In genomic region chr20:63472159-63472811, GRCh38 we compare ENCODE assay signal across 2 cellular contexts.
TF ChIP-seq lines count a peak whose summit lies in the region.

KCNQ2 (minus strand) TSS chr20:63472655; CDS start chr20:63472463, 192 bp downstream.

TF ChIP-seq in GM23338, 12 proteins besides CTCF, POLR2A, EP300 and RAD21:
- TF ChIP-seq REST (IDR thresholded peaks at IDR 0.05; ENCODE audit: unreplicated experiment) (no peak), NANOG (IDR thresholded peaks at IDR 0.05; ENCODE audit: borderline replicate concordance) (no peak), ZNF114 (CRISPR knock-in tag; IDR thresholded peaks at IDR 0.05) (no peak), ETS1 (IDR thresholded peaks at IDR 0.05) (no peak), EZH2phosphoT487 (IDR thresholded peaks at IDR 0.05; ENCODE audit: unreplicated experiment) (no peak), STAT1 (IDR thresholded peaks at IDR 0.05; ENCODE audit: unreplicated experiment) (no peak), EZH2 (IDR thresholded peaks at IDR 0.05; ENCODE audit: low read depth, unreplicated experiment) (no peak), ZNF331 (CRISPR knock-in tag; IDR thresholded peaks at IDR 0.05; ENCODE audit: low read depth) (no peak), JUNB (IDR thresholded peaks at IDR 0.05; ENCODE audit: unreplicated experiment) (no peak), POLR2AphosphoS5 (IDR thresholded peaks at IDR 0.05; ENCODE audit: low read depth) (no peak)
- TF ChIP-seq, protein P1, sequence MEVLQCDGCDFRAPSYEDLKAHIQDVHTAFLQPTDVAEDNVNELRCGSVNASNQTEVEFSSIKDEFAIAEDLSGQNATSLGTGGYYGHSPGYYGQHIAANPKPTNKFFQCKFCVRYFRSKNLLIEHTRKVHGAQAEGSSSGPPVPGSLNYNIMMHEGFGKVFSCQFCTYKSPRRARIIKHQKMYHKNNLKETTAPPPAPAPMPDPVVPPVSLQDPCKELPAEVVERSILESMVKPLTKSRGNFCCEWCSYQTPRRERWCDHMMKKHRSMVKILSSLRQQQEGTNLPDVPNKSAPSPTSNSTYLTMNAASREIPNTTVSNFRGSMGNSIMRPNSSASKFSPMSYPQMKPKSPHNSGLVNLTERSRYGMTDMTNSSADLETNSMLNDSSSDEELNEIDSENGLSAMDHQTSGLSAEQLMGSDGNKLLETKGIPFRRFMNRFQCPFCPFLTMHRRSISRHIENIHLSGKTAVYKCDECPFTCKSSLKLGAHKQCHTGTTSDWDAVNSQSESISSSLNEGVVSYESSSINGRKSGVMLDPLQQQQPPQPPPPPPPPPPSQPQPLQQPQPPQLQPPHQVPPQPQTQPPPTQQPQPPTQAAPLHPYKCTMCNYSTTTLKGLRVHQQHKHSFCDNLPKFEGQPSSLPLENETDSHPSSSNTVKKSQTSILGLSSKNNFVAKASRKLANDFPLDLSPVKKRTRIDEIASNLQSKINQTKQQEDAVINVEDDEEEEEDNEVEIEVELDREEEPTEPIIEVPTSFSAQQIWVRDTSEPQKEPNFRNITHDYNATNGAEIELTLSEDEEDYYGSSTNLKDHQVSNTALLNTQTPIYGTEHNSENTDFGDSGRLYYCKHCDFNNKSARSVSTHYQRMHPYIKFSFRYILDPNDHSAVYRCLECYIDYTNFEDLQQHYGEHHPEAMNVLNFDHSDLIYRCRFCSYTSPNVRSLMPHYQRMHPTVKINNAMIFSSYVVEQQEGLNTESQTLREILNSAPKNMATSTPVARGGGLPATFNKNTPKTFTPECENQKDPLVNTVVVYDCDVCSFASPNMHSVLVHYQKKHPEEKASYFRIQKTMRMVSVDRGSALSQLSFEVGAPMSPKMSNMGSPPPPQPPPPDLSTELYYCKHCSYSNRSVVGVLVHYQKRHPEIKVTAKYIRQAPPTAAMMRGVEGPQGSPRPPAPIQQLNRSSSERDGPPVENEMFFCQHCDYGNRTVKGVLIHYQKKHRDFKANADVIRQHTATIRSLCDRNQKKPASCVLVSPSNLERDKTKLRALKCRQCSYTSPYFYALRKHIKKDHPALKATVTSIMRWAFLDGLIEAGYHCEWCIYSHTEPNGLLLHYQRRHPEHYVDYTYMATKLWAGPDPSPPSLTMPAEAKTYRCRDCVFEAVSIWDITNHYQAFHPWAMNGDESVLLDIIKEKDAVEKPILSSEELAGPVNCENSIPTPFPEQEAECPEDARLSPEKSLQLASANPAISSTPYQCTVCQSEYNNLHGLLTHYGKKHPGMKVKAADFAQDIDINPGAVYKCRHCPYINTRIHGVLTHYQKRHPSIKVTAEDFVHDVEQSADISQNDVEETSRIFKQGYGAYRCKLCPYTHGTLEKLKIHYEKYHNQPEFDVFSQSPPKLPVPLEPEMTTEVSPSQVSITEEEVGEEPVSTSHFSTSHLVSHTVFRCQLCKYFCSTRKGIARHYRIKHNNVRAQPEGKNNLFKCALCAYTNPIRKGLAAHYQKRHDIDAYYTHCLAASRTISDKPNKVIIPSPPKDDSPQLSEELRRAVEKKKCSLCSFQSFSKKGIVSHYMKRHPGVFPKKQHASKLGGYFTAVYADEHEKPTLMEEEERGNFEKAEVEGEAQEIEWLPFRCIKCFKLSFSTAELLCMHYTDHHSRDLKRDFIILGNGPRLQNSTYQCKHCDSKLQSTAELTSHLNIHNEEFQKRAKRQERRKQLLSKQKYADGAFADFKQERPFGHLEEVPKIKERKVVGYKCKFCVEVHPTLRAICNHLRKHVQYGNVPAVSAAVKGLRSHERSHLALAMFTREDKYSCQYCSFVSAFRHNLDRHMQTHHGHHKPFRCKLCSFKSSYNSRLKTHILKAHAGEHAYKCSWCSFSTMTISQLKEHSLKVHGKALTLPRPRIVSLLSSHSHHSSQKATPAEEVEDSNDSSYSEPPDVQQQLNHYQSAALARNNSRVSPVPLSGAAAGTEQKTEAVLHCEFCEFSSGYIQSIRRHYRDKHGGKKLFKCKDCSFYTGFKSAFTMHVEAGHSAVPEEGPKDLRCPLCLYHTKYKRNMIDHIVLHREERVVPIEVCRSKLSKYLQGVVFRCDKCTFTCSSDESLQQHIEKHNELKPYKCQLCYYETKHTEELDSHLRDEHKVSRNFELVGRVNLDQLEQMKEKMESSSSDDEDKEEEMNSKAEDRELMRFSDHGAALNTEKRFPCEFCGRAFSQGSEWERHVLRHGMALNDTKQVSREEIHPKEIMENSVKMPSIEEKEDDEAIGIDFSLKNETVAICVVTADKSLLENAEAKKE (CRISPR knock-in tag; IDR thresholded peaks at IDR 0.05), result no peak

TF ChIP-seq in WTC11, 78 proteins besides CTCF, POLR2A, EP300 and RAD21 (continued from another document and continues in another):
- TF ChIP-seq ZBTB43 (CRISPR knock-in tag; IDR thresholded peaks at IDR 0.05), result 0 out of 2 replicates have a peak, but pooled peaks have one; percentile 24
- no peak for TF ChIP-seq CREM (CRISPR knock-in tag; IDR thresholded peaks at IDR 0.05)
- TF ChIP-seq ETV6 (CRISPR knock-in tag; IDR thresholded peaks at IDR 0.05), result peak; percentile 34; the same call in 1 of the 2 replicates
- no peak for TF ChIP-seq OVOL2 (CRISPR knock-in tag; IDR thresholded peaks at IDR 0.05; ENCODE audit: borderline replicate concordance)
- no peak for TF ChIP-seq NFATC4 (CRISPR knock-in tag; IDR thresholded peaks at IDR 0.05)
- TF ChIP-seq MLX (CRISPR knock-in tag; IDR thresholded peaks at IDR 0.05), result no peak
- no peak for TF ChIP-seq ZNF138 (CRISPR knock-in tag; conservative IDR thresholded peaks at IDR 0.05)
- TF ChIP-seq PRRX2 (CRISPR knock-in tag; IDR thresholded peaks at IDR 0.05), result no peak
- no peak for TF ChIP-seq KAT7 (CRISPR knock-in tag; IDR thresholded peaks at IDR 0.05; ENCODE audit: borderline replicate concordance)
- TF ChIP-seq, protein P2, sequence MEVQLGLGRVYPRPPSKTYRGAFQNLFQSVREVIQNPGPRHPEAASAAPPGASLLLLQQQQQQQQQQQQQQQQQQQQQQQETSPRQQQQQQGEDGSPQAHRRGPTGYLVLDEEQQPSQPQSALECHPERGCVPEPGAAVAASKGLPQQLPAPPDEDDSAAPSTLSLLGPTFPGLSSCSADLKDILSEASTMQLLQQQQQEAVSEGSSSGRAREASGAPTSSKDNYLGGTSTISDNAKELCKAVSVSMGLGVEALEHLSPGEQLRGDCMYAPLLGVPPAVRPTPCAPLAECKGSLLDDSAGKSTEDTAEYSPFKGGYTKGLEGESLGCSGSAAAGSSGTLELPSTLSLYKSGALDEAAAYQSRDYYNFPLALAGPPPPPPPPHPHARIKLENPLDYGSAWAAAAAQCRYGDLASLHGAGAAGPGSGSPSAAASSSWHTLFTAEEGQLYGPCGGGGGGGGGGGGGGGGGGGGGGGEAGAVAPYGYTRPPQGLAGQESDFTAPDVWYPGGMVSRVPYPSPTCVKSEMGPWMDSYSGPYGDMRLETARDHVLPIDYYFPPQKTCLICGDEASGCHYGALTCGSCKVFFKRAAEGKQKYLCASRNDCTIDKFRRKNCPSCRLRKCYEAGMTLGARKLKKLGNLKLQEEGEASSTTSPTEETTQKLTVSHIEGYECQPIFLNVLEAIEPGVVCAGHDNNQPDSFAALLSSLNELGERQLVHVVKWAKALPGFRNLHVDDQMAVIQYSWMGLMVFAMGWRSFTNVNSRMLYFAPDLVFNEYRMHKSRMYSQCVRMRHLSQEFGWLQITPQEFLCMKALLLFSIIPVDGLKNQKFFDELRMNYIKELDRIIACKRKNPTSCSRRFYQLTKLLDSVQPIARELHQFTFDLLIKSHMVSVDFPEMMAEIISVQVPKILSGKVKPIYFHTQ (CRISPR knock-in tag; IDR thresholded peaks at IDR 0.05), result no peak
- TF ChIP-seq ZNF317 (CRISPR knock-in tag; IDR thresholded peaks at IDR 0.05; ENCODE audit: borderline replicate concordance, low read depth), result no peak; the same call in 1 of the 2 replicates
- no peak for TF ChIP-seq JUN (CRISPR knock-in tag; IDR thresholded peaks at IDR 0.05)
- TF ChIP-seq ATF1 (CRISPR knock-in tag; IDR thresholded peaks at IDR 0.05), result no peak
- TF ChIP-seq ZNF281 (CRISPR knock-in tag; IDR thresholded peaks at IDR 0.05), result no peak
- TF ChIP-seq, protein P3, sequence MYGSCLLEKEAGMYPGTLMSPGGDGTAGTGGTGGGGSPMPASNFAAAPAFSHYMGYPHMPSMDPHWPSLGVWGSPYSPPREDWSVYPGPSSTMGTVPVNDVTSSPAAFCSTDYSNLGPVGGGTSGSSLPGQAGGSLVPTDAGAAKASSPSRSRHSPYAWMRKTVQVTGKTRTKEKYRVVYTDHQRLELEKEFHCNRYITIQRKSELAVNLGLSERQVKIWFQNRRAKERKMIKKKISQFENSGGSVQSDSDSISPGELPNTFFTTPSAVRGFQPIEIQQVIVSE (CRISPR knock-in tag; IDR thresholded peaks at IDR 0.05; ENCODE audit: borderline replicate concordance), result no peak
- TF ChIP-seq, protein P4, sequence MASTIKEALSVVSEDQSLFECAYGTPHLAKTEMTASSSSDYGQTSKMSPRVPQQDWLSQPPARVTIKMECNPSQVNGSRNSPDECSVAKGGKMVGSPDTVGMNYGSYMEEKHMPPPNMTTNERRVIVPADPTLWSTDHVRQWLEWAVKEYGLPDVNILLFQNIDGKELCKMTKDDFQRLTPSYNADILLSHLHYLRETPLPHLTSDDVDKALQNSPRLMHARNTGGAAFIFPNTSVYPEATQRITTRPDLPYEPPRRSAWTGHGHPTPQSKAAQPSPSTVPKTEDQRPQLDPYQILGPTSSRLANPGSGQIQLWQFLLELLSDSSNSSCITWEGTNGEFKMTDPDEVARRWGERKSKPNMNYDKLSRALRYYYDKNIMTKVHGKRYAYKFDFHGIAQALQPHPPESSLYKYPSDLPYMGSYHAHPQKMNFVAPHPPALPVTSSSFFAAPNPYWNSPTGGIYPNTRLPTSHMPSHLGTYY (CRISPR knock-in tag; IDR thresholded peaks at IDR 0.05), result no peak
- TF ChIP-seq STAT6 (CRISPR knock-in tag; conservative IDR thresholded peaks at IDR 0.05; ENCODE audit: low read depth), result no peak
- 0 out of 2 replicates have a peak, but pooled peaks have one; percentile 24 for TF ChIP-seq SP1 (CRISPR knock-in tag; conservative IDR thresholded peaks at IDR 0.05)
- TF ChIP-seq ZNF671 (CRISPR knock-in tag; IDR thresholded peaks at IDR 0.05), result no peak
- no peak for TF ChIP-seq ZNF219 (CRISPR knock-in tag; IDR thresholded peaks at IDR 0.05; ENCODE audit: borderline replicate concordance)
- TF ChIP-seq, protein P5, sequence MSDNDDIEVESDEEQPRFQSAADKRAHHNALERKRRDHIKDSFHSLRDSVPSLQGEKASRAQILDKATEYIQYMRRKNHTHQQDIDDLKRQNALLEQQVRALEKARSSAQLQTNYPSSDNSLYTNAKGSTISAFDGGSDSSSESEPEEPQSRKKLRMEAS (CRISPR knock-in tag; IDR thresholded peaks at IDR 0.05), result 0 out of 2 replicates have a peak, but pooled peaks have one; percentile 15
- no peak for TF ChIP-seq NR2C2 (CRISPR knock-in tag; IDR thresholded peaks at IDR 0.05)
- no peak for TF ChIP-seq IRF2 (CRISPR knock-in tag; IDR thresholded peaks at IDR 0.05; ENCODE audit: borderline replicate concordance, low read depth)
- TF ChIP-seq ZNF232 (CRISPR knock-in tag; IDR thresholded peaks at IDR 0.05), result no peak
- no peak for TF ChIP-seq GABPB1 (CRISPR knock-in tag; IDR thresholded peaks at IDR 0.05)
